ENCODE assay signal across 8 cellular contexts in the genomic region with DNA sequence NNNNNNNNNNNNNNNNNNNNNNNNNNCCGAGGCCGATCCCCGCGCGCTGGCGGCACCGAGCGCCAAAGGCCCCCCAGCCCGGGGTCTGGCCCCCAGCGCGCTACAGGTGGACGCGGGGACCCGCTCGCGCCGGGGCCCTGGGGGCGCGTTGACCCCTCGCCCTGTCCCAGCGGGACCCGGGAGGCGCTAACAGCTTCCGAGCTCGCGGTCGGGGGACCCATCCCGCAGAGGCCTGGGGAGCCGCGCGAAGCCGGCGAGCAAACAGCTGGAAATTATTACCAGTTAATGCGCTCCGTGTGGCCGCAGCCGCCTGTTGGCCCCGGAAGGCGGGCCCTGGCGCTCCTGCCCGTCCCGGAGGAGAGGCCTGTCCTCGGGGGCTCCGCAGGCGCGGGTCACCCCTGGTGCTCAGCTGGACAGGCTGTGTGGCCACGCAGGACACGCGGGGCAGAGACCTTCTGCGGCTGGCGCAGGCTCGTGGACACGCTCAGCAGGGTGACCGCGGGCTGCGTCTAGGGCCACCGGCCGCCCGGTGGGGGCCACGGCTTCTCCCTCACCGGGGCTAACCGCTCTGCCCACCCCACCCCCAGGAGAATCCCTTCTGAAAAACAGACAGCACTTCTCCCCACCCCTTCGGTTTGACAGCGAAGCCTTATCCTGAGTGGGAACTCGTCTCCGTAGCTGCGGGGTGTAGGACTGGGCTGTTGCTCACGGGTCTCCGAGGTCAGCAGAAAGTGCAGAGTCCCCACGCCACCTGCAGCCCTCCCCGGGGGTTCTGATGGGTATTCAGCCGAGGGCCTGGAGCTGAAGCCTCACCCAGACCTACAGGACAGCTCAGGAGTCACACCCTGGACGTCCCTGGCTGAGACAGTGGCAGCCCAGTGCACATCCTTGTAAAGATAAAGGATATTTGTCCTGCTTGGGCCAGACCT. TPM values are rescaled to one million over a fixed set of nuclear protein-coding genes. Genes with fewer than 3 reads are reported as not detected.
DNase-seq lines count a peak whose midpoint lies in the region; ATAC-seq and TF ChIP-seq lines count a peak whose summit lies in the region.

No MANE protein-coding gene starts in this region.

- no TSS peak for BruUV-seq in Caco-2 (replicated peaks; lab: Mats Ljungman, UMichigan)

- CTCF ChIA-PET in Caco-2 (lab: Charles Lee): interaction anchor here (0.6 to 1.6 kb wide), 2 partner anchors 34 to 79 kb away, joined by 7 to 8 read pairs; no protein-coding TSS in a partner anchor

- no peak for TF ChIP-seq CTCF in Caco-2 (IDR thresholded peaks at IDR 0.05; ENCODE audit: insufficient read depth in 1 of 2, low read depth in 1 of 2, low read length in 1 of 2, severe bottlenecking in 1 of 2, unreplicated experiment in 1 of 2)

- H3K27ac ChIP-seq in SJCRH30: no peak overlapping the region; the same call in 1 of the 2 replicates

- H3K36me3 Mint-ChIP-seq in Caco-2 (ENCODE audit: insufficient read depth, unreplicated experiment): peaks cover 12% of the 10 kb centered on the region

- intact Hi-C loops in Caco-2 (cut with micrococcal nuclease; ENCODE audit: unreplicated experiment): no loop called here

- H3K4me3 ChIP-seq in Caco-2 (ENCODE audit: low read depth, low read length) (peak overlapping the region; percentile 47), SJCRH30 (peak overlapping the region; percentile 70)

- H3K4me1 ChIP-seq in Caco-2 (peaks cover 13% of the 10 kb centered on the region), SJCRH30 (peaks cover 5% of the 10 kb centered on the region)

- H3K36me3 ChIP-seq in Caco-2 (ENCODE audit: control insufficient read depth, insufficient read depth, low read length) (no peaks in the 10 kb centered on the region), SJCRH30 (no peaks in the 10 kb centered on the region)

- H3K27ac Mint-ChIP-seq in Caco-2 (ENCODE audit: unreplicated experiment): no peak overlapping the region

- H3K4me3 Mint-ChIP-seq in Caco-2 (ENCODE audit: unreplicated experiment): peak overlapping the region; percentile 49

- no peak for ATAC-seq in HG03139 (IDR thresholded peaks at IDR 0.05; ENCODE audit: unreplicated experiment)

- DNase-seq in Caco-2: peak; percentile 68 to 71
- peak; percentile 71 to 73 for DNase-seq in SJCRH30
- DNase-seq in central memory CD4-positive, alpha-beta T cell: peak; percentile 31
- DNase-seq in islet precursor cell: peak; percentile 81
- peak; percentile 27 for DNase-seq in stimulated activated CD4-positive, alpha-beta T cell treated with anti-CD3 and anti-CD28 coated beads, Interleukin-4, amount 100 ng/mL, for 4 hours
- no peak for DNase-seq in COLO668 (lab: John Stamatoyannopoulos, UW; ENCODE audit: unreplicated experiment)
- DNase-seq in HCEC 1CT: no peak

- peaks cover 6% of the 10 kb centered on the region for H3K4me1 Mint-ChIP-seq in Caco-2 (ENCODE audit: low read depth, unreplicated experiment)

- H3K27me3 ChIP-seq in Caco-2 (replicated peaks; ENCODE audit: control insufficient read depth, insufficient read depth, low read length) (peaks cover 2% of the 10 kb centered on the region), SJCRH30 (no peaks in the 10 kb centered on the region)

- no peaks in the 10 kb centered on the region for H3K9me3 Mint-ChIP-seq in Caco-2 (ENCODE audit: unreplicated experiment)

- peaks cover 14% of the 10 kb centered on the region for H3K27me3 Mint-ChIP-seq in Caco-2 (ENCODE audit: insufficient read depth, unreplicated experiment)

- POLR2A ChIA-PET in Caco-2 (lab: Charles Lee): interaction anchor here (0.6 kb wide), 1 partner anchor 52 kb away, joined by 3 read pairs; no protein-coding TSS in a partner anchor

- H3K9me3 ChIP-seq in Caco-2 (no peaks in the 10 kb centered on the region), SJCRH30 (replicated peaks) (no peaks in the 10 kb centered on the region)

RNA-seq across cellular contexts. Expression of a gene that starts 45.6 kb away (rescaled TPM):
- 1.5 and 1.7 TPM in 2 replicates for total RNA-seq in Caco-2 (2022)
- total RNA-seq in SJCRH30 (2014; rRNA removed; shearing (Covaris generic)): 30.3 and 32.1 TPM in 2 replicates

Comparison
In these comparisons a context has a peak if more than half of its experiments do, and no peak if none do; other contexts are left out.
1. DNase-seq: peak in Caco-2 (2 of 2), SJCRH30 (2 of 2), central memory CD4-positive, alpha-beta T cell (single experiment), islet precursor cell (single experiment) and stimulated activated CD4-positive, alpha-beta T cell treated with anti-CD3 and anti-CD28 coated beads, Interleukin-4, amount 100 ng/mL, for 4 hours (2 of 2); none in COLO668 (single experiment) and HCEC 1CT (single experiment).
2. RNA of a gene that starts 45.6 kb away (total RNA-seq): 30.3 to 32.1 TPM in SJCRH30; 1.5 to 1.7 TPM in Caco-2; every median in the first group is over 10 times any median in the second.